In the genomic region with DNA sequence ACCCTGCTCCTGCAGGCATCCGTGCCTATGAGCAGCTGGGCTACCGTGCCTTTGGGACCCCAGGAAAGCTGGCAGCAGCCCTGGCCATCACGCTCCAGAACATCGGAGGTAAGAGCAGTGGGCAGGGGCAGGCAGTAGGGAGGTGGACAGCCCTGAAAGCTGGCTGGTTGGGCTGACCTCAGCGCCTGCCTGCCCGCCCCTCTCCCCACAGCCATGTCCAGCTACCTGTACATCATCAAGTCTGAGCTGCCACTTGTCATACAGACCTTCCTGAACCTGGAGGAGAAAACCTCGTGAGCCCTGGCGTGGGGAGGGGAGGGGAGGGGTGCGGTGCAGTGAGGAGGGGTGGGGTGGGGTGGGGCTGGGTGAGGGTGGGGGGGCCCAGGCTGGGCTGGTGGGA, we compare ENCODE assay signal across 35 cellular contexts. TPM values are rescaled to one million over a fixed set of nuclear protein-coding genes. Genes with fewer than 3 reads are reported as not detected.
"Had no signal": no experiment of that assay in that cellular context is flagged by ENCODE, and none has a peak within 500 bp of the region (broad histone marks: within the 10 kb centered on the region; RNA-seq: fewer than 3 reads in every experiment).

No MANE protein-coding gene starts in this region.

- H3K9me3 ChIP-seq: ascending aorta, breast epithelium had no signal

- H3K27ac ChIP-seq: ascending aorta, brain microvascular endothelial cell, breast epithelium, VCaP had no signal

- FAIRE-seq: TTC549 had no signal

- DNase-seq: activated CD4-positive, alpha-beta memory T cell treated with anti-CD3 and anti-CD28 coated beads, Interleukin-2, amount 10 ng/mL, durations not matched to agents 7 days and 5 days; activated CD4-positive, alpha-beta T cell treated with anti-CD3 and anti-CD28 coated beads for 1 hour; activated CD4-positive, alpha-beta T cell treated with anti-CD3 and anti-CD28 coated beads for 36 hours; activated CD4-positive, alpha-beta T cell treated with anti-CD3 and anti-CD28 coated beads for 48 hours; activated CD4-positive, alpha-beta T cell treated with anti-CD3 and anti-CD28 coated beads, Interleukin-2, amount 10 ng/mL, durations not matched to agents 7 days and 5 days; activated CD4-positive, alpha-beta T cell treated with anti-CD3 and anti-CD28 coated beads, Interleukin-2, amount 50 U/mL, for 48 hours; activated CD4-positive, CD25-positive, alpha-beta regulatory T cell; activated CD8-positive, alpha-beta memory T cell treated with anti-CD3 and anti-CD28 coated beads for 24 hours; activated CD8-positive, alpha-beta memory T cell treated with anti-CD3 and anti-CD28 coated beads, Interleukin-2, amount 10 ng/mL, durations not matched to agents 7 days and 5 days; activated CD8-positive, alpha-beta memory T cell treated with anti-CD3 and anti-CD28 coated beads, Interleukin-2, amount 50 U/mL, for 48 hours; activated CD8-positive, alpha-beta T cell treated with anti-CD3 and anti-CD28 coated beads, Interleukin-2, amount 10 ng/mL, durations not matched to agents 7 days and 5 days; activated effector memory CD4-positive, alpha-beta T cell treated with Interleukin-2 at 50 U/mL for 16 hours; activated gamma-delta T cell; activated naive CD4-positive, alpha-beta T cell treated with anti-CD3 and anti-CD28 coated beads, Interleukin-2, amount 10 ng/mL, durations not matched to agents 7 days and 5 days; activated naive CD4-positive, alpha-beta T cell treated with Interleukin-2 at 50 U/mL for 16 hours; activated naive CD8-positive, alpha-beta T cell treated with anti-CD3 and anti-CD28 coated beads, Interleukin-2, amount 10 ng/mL, durations not matched to agents 7 days and 5 days; activated naive CD8-positive, alpha-beta T cell treated with anti-CD3 and anti-CD28 coated beads, Interleukin-2, amount 50 U/mL, for 24 hours; activated T-cell treated with anti-CD3 and anti-CD28 coated beads, Interleukin-2, amount 50 U/mL, for 24 hours; activated T-cell treated with anti-CD3 and anti-CD28 coated beads, Interleukin-2, amount 50 U/mL, for 48 hours; amygdala; anterior cingulate cortex; brain microvascular endothelial cell; central memory CD4-positive, alpha-beta T cell; T-helper 1 cell; T-helper 2 cell; T-helper 9 cell had no signal

- H3K4me1 ChIP-seq: ascending aorta had no signal

- H3K36me3 ChIP-seq: ascending aorta, brain microvascular endothelial cell, breast epithelium had no signal

- H3K27me3 ChIP-seq: ascending aorta, brain microvascular endothelial cell, breast epithelium had no signal

- H3K4me3 ChIP-seq: ascending aorta, breast epithelium had no signal

- ATAC-seq: activated CD4-positive, alpha-beta T cell treated with anti-CD3 and anti-CD28 coated beads for 36 hours; activated CD4-positive, CD25-positive, alpha-beta regulatory T cell treated with anti-CD3 and anti-CD28 coated beads, Interleukin-2, amount 50 U/mL, for 24 hours; activated CD8-positive, alpha-beta memory T cell treated with anti-CD3 and anti-CD28 coated beads, Interleukin-2, amount 10 ng/mL, durations not matched to agents 7 days and 5 days; activated CD8-positive, alpha-beta T cell treated with anti-CD3 and anti-CD28 coated beads, Interleukin-2, amount 10 ng/mL, durations not matched to agents 7 days and 5 days; activated naive CD8-positive, alpha-beta T cell treated with anti-CD3 and anti-CD28 coated beads, Interleukin-2, amount 50 U/mL, for 24 hours; WTC11 had no signal

RNA-seq across cellular contexts. Expression of a gene that starts 10.5 kb away (rescaled TPM):
- total RNA-seq: activated CD4-positive, alpha-beta memory T cell treated with anti-CD3 and anti-CD28 coated beads, Interleukin-2, amount 10 ng/mL, durations not matched to agents 7 days and 5 days; activated CD4-positive, alpha-beta T cell treated with anti-CD3 and anti-CD28 coated beads, Interleukin-2, amount 10 ng/mL, durations not matched to agents 7 days and 5 days; activated CD8-positive, alpha-beta memory T cell treated with anti-CD3 and anti-CD28 coated beads, Interleukin-2, amount 10 ng/mL, durations not matched to agents 7 days and 5 days; activated CD8-positive, alpha-beta T cell treated with anti-CD3 and anti-CD28 coated beads, Interleukin-2, amount 10 ng/mL, durations not matched to agents 7 days and 5 days; activated naive CD8-positive, alpha-beta T cell treated with anti-CD3 and anti-CD28 coated beads, Interleukin-2, amount 10 ng/mL, durations not matched to agents 7 days and 5 days; activated T-helper 2 cell treated with anti-CD3 and anti-CD28 coated beads, Interferon-gamma antibody, Interleukin-2, Interleukin-4, amounts not matched to agents 10 μg/mL and 5 μg/mL and 100 μg/mL, durations not matched to agents 14 hours and 24 hours and 36 hours; ascending aorta had no signal

RNA-seq across cellular contexts. Expression of a gene that starts 24.1 kb away (rescaled TPM):
- total RNA-seq: activated CD4-positive, alpha-beta memory T cell treated with anti-CD3 and anti-CD28 coated beads, Interleukin-2, amount 10 ng/mL, durations not matched to agents 7 days and 5 days; activated CD4-positive, alpha-beta T cell treated with anti-CD3 and anti-CD28 coated beads, Interleukin-2, amount 10 ng/mL, durations not matched to agents 7 days and 5 days; activated CD8-positive, alpha-beta memory T cell treated with anti-CD3 and anti-CD28 coated beads, Interleukin-2, amount 10 ng/mL, durations not matched to agents 7 days and 5 days; activated CD8-positive, alpha-beta T cell treated with anti-CD3 and anti-CD28 coated beads, Interleukin-2, amount 10 ng/mL, durations not matched to agents 7 days and 5 days; activated naive CD8-positive, alpha-beta T cell treated with anti-CD3 and anti-CD28 coated beads, Interleukin-2, amount 10 ng/mL, durations not matched to agents 7 days and 5 days; activated T-helper 2 cell treated with anti-CD3 and anti-CD28 coated beads, Interferon-gamma antibody, Interleukin-2, Interleukin-4, amounts not matched to agents 10 μg/mL and 5 μg/mL and 100 μg/mL, durations not matched to agents 14 hours and 24 hours and 36 hours; breast epithelium; cardiac septum; cerebellum had no signal
